21 cellular contexts compared by ENCODE assay signal in genomic region chrX:3124041-3124440, GRCh38.
"Had no signal": no experiment of that assay in that cellular context is flagged by ENCODE, and none has a peak within 500 bp of the region (broad histone marks: within the 10 kb centered on the region; RNA-seq: fewer than 3 reads in every experiment).

No MANE protein-coding gene starts in this region.

- H3K27ac Mint-ChIP-seq: natural killer cell; stimulated activated effector memory CD8-positive, alpha-beta T cell treated with anti-CD3 and anti-CD28 coated beads, Interleukin-12 subunit alpha, Interleukin-12 subunit beta, amount 100 ng/mL, for 72 hours; type B pancreatic cell had no signal

- H3K9me3 Mint-ChIP-seq: natural killer cell; neural crest cell; stimulated activated effector memory CD8-positive, alpha-beta T cell treated with anti-CD3 and anti-CD28 coated beads, Interleukin-12 subunit alpha, Interleukin-12 subunit beta, amount 100 ng/mL, for 72 hours; type B pancreatic cell had no signal

- ATAC-seq: gastrocnemius medialis; heart right ventricle; left lobe of liver; natural killer cell; stimulated activated effector memory CD8-positive, alpha-beta T cell treated with anti-CD3 and anti-CD28 coated beads, Interleukin-12 subunit alpha, Interleukin-12 subunit beta, amount 100 ng/mL, for 72 hours; stimulated activated naive CD8-positive, alpha-beta T cell treated with anti-CD3 and anti-CD28 coated beads, Interleukin-15, Interleukin-2, amounts not matched to agents 100 U/mL and 50 U/mL, for 24 hours had no signal

- H3K4me3 ChIP-seq: dorsolateral prefrontal cortex, gastrocnemius medialis, heart right ventricle, ovary, right atrium auricular region, suprapubic skin, thyroid gland had no signal

- H3K4me3 Mint-ChIP-seq: natural killer cell; neural crest cell; stimulated activated effector memory CD8-positive, alpha-beta T cell treated with anti-CD3 and anti-CD28 coated beads, Interleukin-12 subunit alpha, Interleukin-12 subunit beta, amount 100 ng/mL, for 72 hours; type B pancreatic cell had no signal

- H3K27ac ChIP-seq: dorsolateral prefrontal cortex, gastrocnemius medialis, heart right ventricle, ovary, right atrium auricular region, suprapubic skin, thyroid gland had no signal

- H3K36me3 Mint-ChIP-seq: natural killer cell, type B pancreatic cell had no signal

- H3K36me3 ChIP-seq: gastrocnemius medialis, heart right ventricle, ovary, right atrium auricular region, suprapubic skin, thyroid gland had no signal

- H3K9me3 ChIP-seq: gastrocnemius medialis, heart right ventricle, ovary, right atrium auricular region, suprapubic skin, thyroid gland had no signal

- H3K27me3 ChIP-seq: gastrocnemius medialis, heart right ventricle, ovary, right atrium auricular region, suprapubic skin, thyroid gland had no signal

- H3K4me1 ChIP-seq: gastrocnemius medialis, heart right ventricle, right atrium auricular region, suprapubic skin, thyroid gland had no signal

- H3K4me1 Mint-ChIP-seq: natural killer cell; stimulated activated effector memory CD8-positive, alpha-beta T cell treated with anti-CD3 and anti-CD28 coated beads, Interleukin-12 subunit alpha, Interleukin-12 subunit beta, amount 100 ng/mL, for 72 hours had no signal

- DNase-seq: cortex of kidney; dorsolateral prefrontal cortex; effector CD8-positive, alpha-beta T cell; gastrocnemius medialis; heart right ventricle; hypothalamus; islet precursor cell; mammary epithelial cell; natural killer cell; nucleus accumbens; ovary; stimulated activated CD4-positive, alpha-beta T cell treated with anti-CD3 and anti-CD28 coated beads, Interleukin-4, amount 100 ng/mL, for 1 hour; stimulated activated CD8-positive, alpha-beta memory T cell treated with anti-CD3 and anti-CD28 coated beads, Interleukin-4, amount 100 ng/mL, for 48 hours; stimulated activated naive CD8-positive, alpha-beta T cell treated with anti-CD3 and anti-CD28 coated beads, Interleukin-15, Interleukin-2, amounts not matched to agents 100 U/mL and 50 U/mL, for 24 hours; thyroid gland had no signal

- H3K27me3 Mint-ChIP-seq: type B pancreatic cell had no signal
